In the genomic region with DNA sequence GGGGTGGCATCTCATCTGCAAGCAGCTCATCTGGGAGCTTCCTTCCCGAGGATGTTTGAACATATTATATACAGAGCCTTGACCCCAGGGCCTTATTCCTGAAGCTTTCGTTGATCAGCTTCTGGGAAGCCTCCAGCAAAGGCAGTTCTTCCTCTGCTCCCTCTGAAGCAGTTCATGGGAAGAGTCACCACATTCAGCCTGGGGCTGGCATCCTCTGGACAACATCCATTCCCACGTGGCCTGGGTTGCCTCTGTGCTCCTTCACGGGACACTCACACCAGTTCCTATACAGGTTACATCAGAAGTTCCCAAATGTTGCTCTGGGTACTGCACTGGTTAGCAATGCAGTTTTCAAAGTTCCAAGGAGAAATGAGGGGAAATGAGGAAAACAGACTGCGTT, we compare ENCODE assay signal across 21 cellular contexts. TPM values are rescaled to one million over a fixed set of nuclear protein-coding genes. Genes with fewer than 3 reads are reported as not detected.
DNase-seq lines count a peak whose midpoint lies in the region; ATAC-seq and TF ChIP-seq lines count a peak whose summit lies in the region.
"Had no signal": no experiment of that assay in that cellular context is flagged by ENCODE, and none has a peak within 500 bp of the region (broad histone marks: within the 10 kb centered on the region; RNA-seq: fewer than 3 reads in every experiment).

No MANE protein-coding gene starts in this region.

- H2BK15ac ChIP-seq in mesenchymal stem cell (ENCODE audit: low read depth, poor library complexity, severe bottlenecking), result no peak overlapping the region

- H3K4me3 ChIP-seq in Peyer's patch (no peak overlapping the region), mesenchymal stem cell (ENCODE audit: insufficient read depth in 1 of 2, low read depth in 1 of 2, low read length in 2 of 2) (no peak overlapping the region), stomach smooth muscle (ENCODE audit: low read length in 2 of 2) (peak overlapping the region; percentile 22 to 40)
- H3K4me3 ChIP-seq: PC-9 had no signal

- ATAC-seq in GM19463 (IDR thresholded peaks at IDR 0.05; ENCODE audit: unreplicated experiment), result no peak
- no peak for ATAC-seq in GM19035 (IDR thresholded peaks at IDR 0.05; ENCODE audit: unreplicated experiment)
- ATAC-seq: activated CD8-positive, alpha-beta T cell treated with anti-CD3 and anti-CD28 coated beads for 36 hours; activated T-cell treated with anti-CD3 and anti-CD28 coated beads, Interleukin-2, amount 50 U/mL, for 4 hours had no signal

- peak overlapping the region in 3 of 4 donors; percentile 37 to 86 (median 49) for H3K27ac ChIP-seq in Peyer's patch
- peak overlapping the region; percentile 38 for H3K27ac ChIP-seq in mesenchymal stem cell (ENCODE audit: low read length, poor library complexity, severe bottlenecking)
- H3K27ac ChIP-seq in stomach smooth muscle (ENCODE audit: low read length), result peak overlapping the region; percentile 100
- H3K27ac ChIP-seq: PC-9 had no signal

- H2BK5ac ChIP-seq in mesenchymal stem cell (ENCODE audit: low read depth, low read length, poor library complexity, severe bottlenecking), result no peak overlapping the region

- no peaks in the 10 kb centered on the region for H3K9me3 ChIP-seq in Peyer's patch
- no peaks in the 10 kb centered on the region for H3K9me3 ChIP-seq in mesenchymal stem cell (ENCODE audit: control insufficient read depth, low read length)
- H3K9me3 ChIP-seq in stomach smooth muscle (ENCODE audit: control insufficient read depth in 2 of 2, low read length in 2 of 2), result no peaks in the 10 kb centered on the region

- no peak for TF ChIP-seq CTCF in Peyer's patch (IDR thresholded peaks at IDR 0.05)

- H3K27me3 ChIP-seq in Peyer's patch, result no peaks in the 10 kb centered on the region
- no peaks in the 10 kb centered on the region for H3K27me3 ChIP-seq in mesenchymal stem cell (ENCODE audit: control insufficient read depth in 1 of 2, insufficient read depth in 1 of 2, low read length in 2 of 2)
- no peaks in the 10 kb centered on the region for H3K27me3 ChIP-seq in stomach smooth muscle (ENCODE audit: control insufficient read depth in 1 of 2, insufficient read depth in 2 of 2, low read length in 2 of 2)

- H4K91ac ChIP-seq in mesenchymal stem cell (ENCODE audit: low read length), result no peak overlapping the region

- no peak overlapping the region for H3K4ac ChIP-seq in mesenchymal stem cell (ENCODE audit: low read depth in 1 of 2, low read length in 2 of 2)

- H2AFZ ChIP-seq in mesenchymal stem cell (ENCODE audit: low read depth, low read length), result no peak overlapping the region
- H2AFZ ChIP-seq: PC-9 had no signal

- no peak overlapping the region for H3K9ac ChIP-seq in mesenchymal stem cell (ENCODE audit: low read length)
- H3K9ac ChIP-seq in stomach smooth muscle (ENCODE audit: low read length in 2 of 2), result peak overlapping the region; percentile 73 to 85

- 40% methylated on average over 5 of the region's 5 CpGs for WGBS in mesenchymal stem cell

- H3K4me1 ChIP-seq in Peyer's patch (peaks cover 0 to 41% (median 2%) of the 10 kb centered on the region in 4 donors), mesenchymal stem cell (ENCODE audit: control insufficient read depth, insufficient read depth, low read depth, low read length) (peaks cover 42% of the 10 kb centered on the region), stomach smooth muscle (ENCODE audit: control insufficient read depth, insufficient read depth, low read length) (peaks cover 89% of the 10 kb centered on the region)

- H3K23ac ChIP-seq in mesenchymal stem cell (ENCODE audit: low read length in 2 of 2), result no peak overlapping the region

- peak overlapping the region; percentile 11 for H2AK5ac ChIP-seq in mesenchymal stem cell (ENCODE audit: low read length, severe bottlenecking)

- H3K79me1 ChIP-seq in mesenchymal stem cell (replicated peaks; ENCODE audit: low read length, poor library complexity, severe bottlenecking), result peaks cover 4% of the 10 kb centered on the region

- no peaks in the 10 kb centered on the region for H3K36me3 ChIP-seq in Peyer's patch
- peaks cover 0 to 32% of the 10 kb centered on the region in 2 experiments for H3K36me3 ChIP-seq in mesenchymal stem cell (ENCODE audit: control insufficient read depth in 1 of 2, insufficient read depth in 2 of 2, low read depth in 1 of 2, low read length in 2 of 2)
- peaks cover 0 to 6% of the 10 kb centered on the region in 2 donors for H3K36me3 ChIP-seq in stomach smooth muscle (ENCODE audit: control insufficient read depth in 2 of 2, insufficient read depth in 2 of 2, low read length in 2 of 2)

- no peak for TF ChIP-seq POLR2A in Peyer's patch (IDR thresholded peaks at IDR 0.05)

- no peak for DNase-seq in Peyer's patch
- peak; percentile 75 for DNase-seq in epidermal melanocyte (ENCODE audit: insufficient read length, low spot score)
- DNase-seq in mesenchymal stem cell, result peak; percentile 81
- no peak for DNase-seq in mesenteric fat pad (ENCODE audit: low spot score)
- DNase-seq in NCI-H526 (lab: John Stamatoyannopoulos, UW), result no peak
- DNase-seq: activated B cell treated with CpG ODN at 0.5 μM for 24 hours; activated CD8-positive, alpha-beta T cell treated with anti-CD3 and anti-CD28 coated beads for 36 hours; activated naive CD4-positive, alpha-beta T cell treated with anti-CD3 and anti-CD28 coated beads, Interleukin-2, amount 50 U/mL, for 16 hours; activated T-cell treated with anti-CD3 and anti-CD28 coated beads, Interleukin-2, amount 50 U/mL, for 4 hours; CD4-positive, alpha-beta memory T cell; HCEC 1CT; head of caudate nucleus; naive B cell; NCI-H1694; PC-9; stimulated activated CD4-positive, alpha-beta T cell treated with anti-CD3 and anti-CD28 coated beads, Interleukin-4, amount 100 ng/mL, for 4 hours had no signal

- H2BK120ac ChIP-seq in mesenchymal stem cell (ENCODE audit: low read depth, low read length), result no peak overlapping the region

- no peak overlapping the region for H3K4me2 ChIP-seq in mesenchymal stem cell (ENCODE audit: low read length, poor library complexity, severe bottlenecking)
- H3K4me2 ChIP-seq: PC-9 had no signal

- H3K18ac ChIP-seq in mesenchymal stem cell (ENCODE audit: low read depth in 1 of 2, low read length in 2 of 2), result peak overlapping the region; percentile 4 to 78

- no peak overlapping the region for H4K8ac ChIP-seq in mesenchymal stem cell (ENCODE audit: low read length)

- no peak overlapping the region for H2BK12ac ChIP-seq in mesenchymal stem cell (ENCODE audit: low read length in 2 of 2)

- no peak overlapping the region for H3K14ac ChIP-seq in mesenchymal stem cell (ENCODE audit: low read length in 2 of 2)

RNA-seq across cellular contexts. Expression of gene COL4A2, which starts 29.6 kb away (rescaled TPM):
- total RNA-seq in Peyer's patch (100 to 1,000 TPM in 2 of 4 donors, 10 to 100 TPM in 2; 56.6 to 139 (median 89.1) TPM), mesenteric fat pad (1,333 TPM)
- polyA plus RNA-seq in mesenchymal stem cell (2013, experiment 1 of 2), result 2,099 TPM
- polyA plus RNA-seq in mesenchymal stem cell (2013, experiment 2 of 2), result 2,053 TPM
- total RNA-seq: activated B cell treated with CpG ODN at 0.5 μM for 24 hours; activated CD8-positive, alpha-beta T cell treated with anti-CD3 and anti-CD28 coated beads for 36 hours; CD4-positive, alpha-beta memory T cell; T-helper 2 cell treated with Interferon-gamma antibody and Interleukin-4, amounts not matched to agents 100 ng/mL and 5 ng/mL, for 36 hours had no signal
- polyA plus RNA-seq: CD4-positive, alpha-beta memory T cell; IgD-negative memory B cell had no signal

RNA-seq across cellular contexts. Expression of gene COL4A1, which starts 29.7 kb away (rescaled TPM):
- total RNA-seq in Peyer's patch, result 10 to 100 TPM; 28.0 to 69.3 (median 36.3) TPM
- polyA plus RNA-seq in mesenchymal stem cell (2013, experiment 1 of 2), result 2,271 TPM
- 2,270 TPM for polyA plus RNA-seq in mesenchymal stem cell (2013, experiment 2 of 2)
- 1,996 TPM for total RNA-seq in mesenteric fat pad
- total RNA-seq: activated B cell treated with CpG ODN at 0.5 μM for 24 hours; activated CD8-positive, alpha-beta T cell treated with anti-CD3 and anti-CD28 coated beads for 36 hours; CD4-positive, alpha-beta memory T cell; T-helper 2 cell treated with Interferon-gamma antibody and Interleukin-4, amounts not matched to agents 100 ng/mL and 5 ng/mL, for 36 hours had no signal
- polyA plus RNA-seq: CD4-positive, alpha-beta memory T cell; IgD-negative memory B cell had no signal

Comparison
In these comparisons a context has a peak if more than half of its experiments do, and no peak if none do; other contexts are left out.
1. DNase-seq: peak in epidermal melanocyte (single experiment) and mesenchymal stem cell (single experiment); none in Peyer's patch (0 of 3), mesenteric fat pad (single experiment) and NCI-H526 (0 of 2).
2. H3K27ac ChIP-seq: peak in every context shown above with its lines; median percentile 100 in stomach smooth muscle; 49 in Peyer's patch; 38 in mesenchymal stem cell.
3. H3K4me3 ChIP-seq: peak in stomach smooth muscle (2 of 2); none in Peyer's patch (0 of 4) and mesenchymal stem cell (0 of 2).
4. RNA of gene COL4A1, which starts 29.7 kb away (total RNA-seq): 1,996 TPM in mesenteric fat pad (single experiment); 28.0 to 69.3 TPM in Peyer's patch; every median in the first group is over 10 times any median in the second.